Comparison of ENCODE assay signal across 8 cellular contexts in genomic region chr21:32368961-32369360, GRCh38. TPM values are rescaled to one million over a fixed set of nuclear protein-coding genes. Genes with fewer than 3 reads are reported as not detected.
DNase-seq lines count a peak whose midpoint lies in the region; ATAC-seq and TF ChIP-seq lines count a peak whose summit lies in the region.
"Not testable (repeated sequence)": the region's sequence is repeated elsewhere in the genome, so short reads cannot be mapped to it uniquely, and the experiment has no call there.
"Had no signal": no experiment of that assay in that cellular context is flagged by ENCODE, and none has a peak within 500 bp of the region (broad histone marks: within the 10 kb centered on the region; RNA-seq: fewer than 3 reads in every experiment).

No MANE protein-coding gene starts in this region.

- not testable (repeated sequence) for H3K4me3 Mint-ChIP-seq in activated T-helper 2 cell treated with anti-CD3 and anti-CD28 coated beads, Interferon-gamma antibody, Interleukin-2, Interleukin-4, amounts not matched to agents 10 μg/mL and 5 μg/mL and 100 μg/mL, durations not matched to agents 14 hours and 24 hours and 36 hours (ENCODE audit: low read depth); nephron progenitor cell

- peak overlapping the region; percentile 59 for H3K4me2 ChIP-seq in KMS-11

- H3K27ac Mint-ChIP-seq in activated T-helper 2 cell treated with anti-CD3 and anti-CD28 coated beads, Interferon-gamma antibody, Interleukin-2, Interleukin-4, amounts not matched to agents 10 μg/mL and 5 μg/mL and 100 μg/mL, durations not matched to agents 14 hours and 24 hours and 36 hours: peak overlapping the region; percentile 43
- H3K27ac Mint-ChIP-seq in nephron progenitor cell: peak overlapping the region; percentile 91

- peaks cover 10% of the 10 kb centered on the region for H3K4me1 Mint-ChIP-seq in activated T-helper 2 cell treated with anti-CD3 and anti-CD28 coated beads, Interferon-gamma antibody, Interleukin-2, Interleukin-4, amounts not matched to agents 10 μg/mL and 5 μg/mL and 100 μg/mL, durations not matched to agents 14 hours and 24 hours and 36 hours (ENCODE audit: low read depth)
- peaks cover 22% of the 10 kb centered on the region for H3K4me1 Mint-ChIP-seq in nephron progenitor cell

- H3K27me3 ChIP-seq in KMS-11 (ENCODE audit: insufficient read depth, low read depth); brain microvascular endothelial cell (replicated peaks); gastroesophageal sphincter; gastrocnemius medialis; thyroid gland: not testable (repeated sequence)

- H3K27ac ChIP-seq in KMS-11 (peak overlapping the region; percentile 71), brain microvascular endothelial cell (peak overlapping the region; percentile 37), gastroesophageal sphincter (peak overlapping the region in 3 of 4 donors; percentile 10 to 89 (median 54)), gastrocnemius medialis (peak overlapping the region in 3 of 4 donors; percentile 47 to 65 (median 48)), thyroid gland (peak overlapping the region in 2 of 3 donors; percentile 14 to 17)

- peak overlapping the region; percentile 10; the same call in 1 of the 2 replicates for H3K9ac ChIP-seq in KMS-11

- in situ Hi-C loops in brain microvascular endothelial cell (cut with HindIII; ENCODE audit: low pct_ligation_motif_present, low sequenced_read_pairs); gastrocnemius medialis (cut with MboI; ENCODE audit: low sequenced_read_pairs in 4 of 4): not testable (repeated sequence)

- H3K9me3 Mint-ChIP-seq in activated T-helper 2 cell treated with anti-CD3 and anti-CD28 coated beads, Interferon-gamma antibody, Interleukin-2, Interleukin-4, amounts not matched to agents 10 μg/mL and 5 μg/mL and 100 μg/mL, durations not matched to agents 14 hours and 24 hours and 36 hours; nephron progenitor cell: not testable (repeated sequence)

- H3K4me1 ChIP-seq in KMS-11 (ENCODE audit: low read depth, poor library complexity, severe bottlenecking): peaks cover 67% of the 10 kb centered on the region
- peaks cover 10 to 64% (median 21%) of the 10 kb centered on the region in 3 donors for H3K4me1 ChIP-seq in gastroesophageal sphincter
- H3K4me1 ChIP-seq in gastrocnemius medialis: not testable (repeated sequence)
- peaks cover 9 to 20% of the 10 kb centered on the region in 2 donors for H3K4me1 ChIP-seq in thyroid gland

- TF ChIP-seq CTCF in KMS-11 (conservative IDR thresholded peaks at IDR 0.05; ENCODE audit: low read depth, low read length); brain microvascular endothelial cell (IDR thresholded peaks at IDR 0.05; ENCODE audit: low read depth, low read length, missing control alignments); gastroesophageal sphincter (IDR thresholded peaks at IDR 0.05); nephron progenitor cell (IDR thresholded peaks at IDR 0.05); gastrocnemius medialis (IDR thresholded peaks at IDR 0.05 in 4 of 5, conservative IDR thresholded peaks at IDR 0.05 in 1 of 5); thyroid gland (IDR thresholded peaks at IDR 0.05): not testable (repeated sequence)

- H3K9me3 ChIP-seq in gastroesophageal sphincter, gastrocnemius medialis, thyroid gland: not testable (repeated sequence)

- 69% methylated on average over 1 of the region's 1 CpG; no CpG with 5 or more reads in 1 of the 2 donors for WGBS in gastroesophageal sphincter (ENCODE audit: low coverage in 1 of 2), 2 donors
- WGBS in thyroid gland, 2 donors: 71 to 96% methylated on average over 1 of the region's 1 CpG

- H4K20me1 ChIP-seq in KMS-11 (ENCODE audit: insufficient read depth): not testable (repeated sequence)

- not testable (repeated sequence) for ATAC-seq in gastroesophageal sphincter, gastrocnemius medialis

- not testable (repeated sequence) for DNase-seq in activated T-helper 2 cell treated with anti-CD3 and anti-CD28 coated beads, Interferon-gamma antibody, Interleukin-2, Interleukin-4, amounts not matched to agents 10 μg/mL and 5 μg/mL and 100 μg/mL, durations not matched to agents 14 hours and 24 hours and 36 hours (ENCODE audit: low spot score); brain microvascular endothelial cell; nephron progenitor cell; gastrocnemius medialis; thyroid gland

- not testable (repeated sequence) for H3K27me3 Mint-ChIP-seq in activated T-helper 2 cell treated with anti-CD3 and anti-CD28 coated beads, Interferon-gamma antibody, Interleukin-2, Interleukin-4, amounts not matched to agents 10 μg/mL and 5 μg/mL and 100 μg/mL, durations not matched to agents 14 hours and 24 hours and 36 hours (ENCODE audit: low read depth); nephron progenitor cell (ENCODE audit: low read depth, poor library complexity)

- H3K36me3 ChIP-seq in KMS-11 (ENCODE audit: insufficient read depth) (peaks cover 18% of the 10 kb centered on the region; the same call in 1 of the 2 replicates), brain microvascular endothelial cell (replicated peaks) (peaks cover 57% of the 10 kb centered on the region), gastroesophageal sphincter (peaks cover 0 to 56% of the 10 kb centered on the region in 2 donors), gastrocnemius medialis (peaks cover 0 to 86% of the 10 kb centered on the region in 2 donors), thyroid gland (peaks cover 8 to 19% of the 10 kb centered on the region in 2 donors)

- H3K36me3 Mint-ChIP-seq in activated T-helper 2 cell treated with anti-CD3 and anti-CD28 coated beads, Interferon-gamma antibody, Interleukin-2, Interleukin-4, amounts not matched to agents 10 μg/mL and 5 μg/mL and 100 μg/mL, durations not matched to agents 14 hours and 24 hours and 36 hours (ENCODE audit: low read depth): peaks cover 79% of the 10 kb centered on the region
- H3K36me3 Mint-ChIP-seq in nephron progenitor cell (ENCODE audit: low read depth): peaks cover 68% of the 10 kb centered on the region

- H3K4me3 ChIP-seq in KMS-11 (IDR thresholded peaks at IDR 0.05; ENCODE audit: insufficient read depth, low read depth, low read length); brain microvascular endothelial cell (ENCODE audit: low read depth, low read length); gastroesophageal sphincter; gastrocnemius medialis; thyroid gland (replicated peaks in 1 of 3): not testable (repeated sequence)

- H3K79me2 ChIP-seq in KMS-11 (ENCODE audit: insufficient read depth, low read depth): peaks cover 13% of the 10 kb centered on the region; the same call in 1 of the 2 replicates

- not testable (repeated sequence) for H2AFZ ChIP-seq in KMS-11 (ENCODE audit: low read depth)

- intact Hi-C loops in activated T-helper 2 cell treated with anti-CD3 and anti-CD28 coated beads, Interferon-gamma antibody, Interleukin-2, Interleukin-4, amounts not matched to agents 10 μg/mL and 5 μg/mL and 100 μg/mL, durations not matched to agents 14 hours and 24 hours and 36 hours (cut with micrococcal nuclease); gastrocnemius medialis (cut with DNase I; ENCODE audit: low total_unique reads); thyroid gland (cut with DNase I): not testable (repeated sequence)

- not testable (repeated sequence) for TF ChIP-seq POLR2A in gastroesophageal sphincter (IDR thresholded peaks at IDR 0.05); gastrocnemius medialis (IDR thresholded peaks at IDR 0.05); thyroid gland (IDR thresholded peaks at IDR 0.05)

- TF ChIP-seq EP300 in gastroesophageal sphincter (IDR thresholded peaks at IDR 0.05): not testable (repeated sequence)

RNA-seq across cellular contexts. Expression of gene URB1, which starts 23.9 kb away (rescaled TPM):
- total RNA-seq in activated T-helper 2 cell treated with anti-CD3 and anti-CD28 coated beads, Interferon-gamma antibody, Interleukin-2, Interleukin-4, amounts not matched to agents 10 μg/mL and 5 μg/mL and 100 μg/mL, durations not matched to agents 14 hours and 24 hours and 36 hours: 32.3 and 33.9 TPM in 2 replicates
- total RNA-seq in gastroesophageal sphincter: 10 to 100 TPM; 18.3 to 26.9 (median 20.7) TPM
- total RNA-seq in gastrocnemius medialis: 10 to 100 TPM; 13.7 to 17.7 (median 15.2) TPM
- total RNA-seq in thyroid gland: 10 to 100 TPM; 13.6 to 23.9 (median 15.8) TPM

RNA-seq across cellular contexts. Expression of gene EVA1C, which starts 43.5 kb away (rescaled TPM):
- 8.1 and 8.4 TPM in 2 replicates for total RNA-seq in activated T-helper 2 cell treated with anti-CD3 and anti-CD28 coated beads, Interferon-gamma antibody, Interleukin-2, Interleukin-4, amounts not matched to agents 10 μg/mL and 5 μg/mL and 100 μg/mL, durations not matched to agents 14 hours and 24 hours and 36 hours
- total RNA-seq in gastroesophageal sphincter (10 to 100 TPM; 43.1 to 71.4 (median 51.1) TPM), gastrocnemius medialis (10 to 100 TPM in 2 of 4 donors, 1 to 10 TPM in 2; 9.2 to 15.8 (median 12.1) TPM), thyroid gland (10 to 100 TPM; 25.4 to 44.6 (median 35.2) TPM)
- total RNA-seq: Caco-2 had no signal

Comparison
In these comparisons a context has a peak if more than half of its experiments do, and no peak if none do; other contexts are left out.
1. H3K27ac ChIP-seq: peak in every context shown above with its lines; median percentile 71 in KMS-11; 54 in gastroesophageal sphincter; 48 in gastrocnemius medialis; 37 in brain microvascular endothelial cell; 16 in thyroid gland.